8 cellular contexts compared by ENCODE assay signal in the genomic region with DNA sequence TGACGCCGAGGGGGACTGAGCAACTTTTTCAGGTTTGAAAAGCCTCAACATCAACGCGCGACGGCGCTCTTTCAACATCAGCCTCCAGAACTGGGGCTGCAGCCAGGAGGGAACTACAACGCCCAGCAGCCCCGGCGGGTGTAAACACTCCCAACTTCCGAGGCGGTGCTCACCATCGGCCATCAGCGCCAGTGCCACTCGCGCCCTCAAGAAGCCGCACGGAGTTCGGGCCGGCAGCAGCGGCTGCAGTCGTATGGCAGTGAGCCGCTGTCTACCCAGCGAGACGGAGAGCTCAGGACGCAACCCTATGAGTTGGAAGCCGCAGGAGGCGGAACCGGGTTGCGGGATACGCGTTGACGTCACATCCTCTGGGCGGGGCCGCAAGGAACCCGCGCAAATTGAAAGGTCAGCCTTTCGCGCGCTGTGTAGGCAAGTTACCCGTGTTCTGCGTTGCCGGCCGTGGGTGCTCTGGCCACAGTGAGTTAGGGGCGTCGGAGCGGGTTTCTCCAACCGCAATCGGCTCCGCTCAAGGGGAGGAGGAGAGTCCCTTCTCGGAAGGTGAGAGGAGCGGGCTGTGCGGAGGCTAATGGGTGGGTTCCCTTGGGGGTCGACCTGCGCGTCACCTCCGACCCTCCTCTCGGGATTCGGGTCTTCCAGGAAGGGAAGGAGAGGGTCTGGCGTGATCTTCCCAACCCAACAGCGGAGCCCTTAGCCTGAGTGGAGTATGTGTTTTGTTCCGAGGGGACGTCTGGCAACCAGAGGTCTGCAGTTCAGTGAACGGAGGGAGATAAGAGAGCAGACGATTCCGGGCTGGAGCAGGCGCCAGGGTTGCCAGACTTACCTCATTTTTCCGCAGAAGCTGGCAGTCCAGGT. TPM values are rescaled to one million over a fixed set of nuclear protein-coding genes. Genes with fewer than 3 reads are reported as not detected.
DNase-seq lines count a peak whose midpoint lies in the region; TF ChIP-seq lines count a peak whose summit lies in the region.

A gene (plus strand): TSS at position 409 of the 873 bp plus-strand sequence. CDS start 2,222 bp downstream, outside the sequence.

- no peaks in the 10 kb centered on the region for H3K9me2 ChIP-seq in MM.1S (replicated peaks; ENCODE audit: insufficient read depth, low read length)

- H3K23ac ChIP-seq in neuronal stem cell (ENCODE audit: low read depth, low read length, poor library complexity) = peak within 1 kb of the TSS; percentile 95

- no peaks in the 10 kb centered on the region for H3K9me3 ChIP-seq in MM.1S (replicated peaks; ENCODE audit: insufficient read depth, low read length)
- no peaks in the 10 kb centered on the region for H3K9me3 ChIP-seq in SJCRH30 (replicated peaks)
- no peaks in the 10 kb centered on the region for H3K9me3 ChIP-seq in neuronal stem cell (replicated peaks in 1 of 2; ENCODE audit: control insufficient read depth in 2 of 2, insufficient read depth in 1 of 2, low read depth in 1 of 2, low read length in 2 of 2)

- H3K4me1 ChIP-seq in MM.1S (ENCODE audit: low read length) (peaks cover 17% of the 10 kb centered on the region), SJCRH30 (no peaks in the 10 kb centered on the region), neuronal stem cell (ENCODE audit: control insufficient read depth in 2 of 2, insufficient read depth in 1 of 2, low read depth in 1 of 2, low read length in 2 of 2) (peaks cover 4 to 5% of the 10 kb centered on the region in 2 donors)

- no peak within 1 kb of the TSS for H2AK5ac ChIP-seq in neuronal stem cell (ENCODE audit: low read depth, low read length)

- peak within 1 kb of the TSS; percentile 100 for H3K14ac ChIP-seq in neuronal stem cell (ENCODE audit: low read length)

- H3K9ac ChIP-seq in MM.1S (ENCODE audit: low read length) = peak within 1 kb of the TSS; percentile 92
- H3K9ac ChIP-seq in neuronal stem cell (ENCODE audit: low read depth, low read length, poor library complexity) = peak within 1 kb of the TSS; percentile 98

- H3K27ac ChIP-seq in MM.1S (ENCODE audit: low read length) (peak within 1 kb of the TSS; percentile 96), SJCRH30 (peak within 1 kb of the TSS; percentile 82), neuronal stem cell (replicated peaks; ENCODE audit: low read length) (peak within 1 kb of the TSS; percentile 98), substantia nigra (ENCODE audit: low read depth, low read length, poor library complexity, severe bottlenecking) (peak within 1 kb of the TSS; percentile 100)

- H2BK12ac ChIP-seq in neuronal stem cell (ENCODE audit: low read length) = peak within 1 kb of the TSS; percentile 84

- peaks cover 3% of the 10 kb centered on the region for H3K79me1 ChIP-seq in neuronal stem cell (ENCODE audit: low read depth, low read length)

- no peaks in the 10 kb centered on the region for H3K27me3 ChIP-seq in MM.1S (replicated peaks; ENCODE audit: insufficient read depth, low read length)
- no peaks in the 10 kb centered on the region for H3K27me3 ChIP-seq in SJCRH30
- H3K27me3 ChIP-seq in neuronal stem cell (ENCODE audit: control insufficient read depth in 3 of 3, insufficient read depth in 3 of 3, low read depth in 1 of 3, low read length in 3 of 3) = no peaks in the 10 kb centered on the region

- TF ChIP-seq CTCF in MM.1S (IDR thresholded peaks at IDR 0.05; ENCODE audit: low read length) = peak; percentile 70

- H4K20me1 ChIP-seq in MM.1S (ENCODE audit: insufficient read depth, low read length) = no peaks in the 10 kb centered on the region

- peak within 1 kb of the TSS; percentile 94 for H2BK5ac ChIP-seq in neuronal stem cell (ENCODE audit: low read length)

- peak within 1 kb of the TSS; percentile 100 for H3K18ac ChIP-seq in neuronal stem cell (ENCODE audit: low read length)

- H2BK15ac ChIP-seq in neuronal stem cell (ENCODE audit: low read length) = no peak within 1 kb of the TSS

- H3K4me3 ChIP-seq in MM.1S (ENCODE audit: low read length) = peak within 1 kb of the TSS; percentile 98
- H3K4me3 ChIP-seq in SJCRH30 = peak within 1 kb of the TSS; percentile 85
- H3K4me3 ChIP-seq in neuronal stem cell (ENCODE audit: low read length in 2 of 2) = peak within 1 kb of the TSS; percentile 92 to 94

- peak within 1 kb of the TSS; percentile 96 for H2BK120ac ChIP-seq in neuronal stem cell (ENCODE audit: low read depth, low read length)

- DNase-seq in GM03348 (ENCODE audit: low spot score) = peak; percentile 94
- peak; percentile 94 for DNase-seq in HCEC 1CT
- peak; percentile 96 for DNase-seq in MM.1S
- peak; percentile 87 to 90 for DNase-seq in SJCRH30
- DNase-seq in activated gamma-delta T cell treated with anti-CD3 and anti-CD28 coated beads, Interleukin-2, amount 50 U/mL, for 16 hours (ENCODE audit: low read depth) = peak; percentile 74
- DNase-seq in foreskin melanocyte = peak; percentile 94
- peak; percentile 85 for DNase-seq in neuronal stem cell (ENCODE audit: low spot score)
- DNase-seq in substantia nigra (lab: John Stamatoyannopoulos, UW) = peak; percentile 55 to 99 (median 91)

- peaks cover 15% of the 10 kb centered on the region for H3F3A ChIP-seq in MM.1S (ENCODE audit: insufficient read depth, low read length)

- peak within 1 kb of the TSS; percentile 90 for H3K4me2 ChIP-seq in MM.1S (ENCODE audit: low read depth, low read length)
- H3K4me2 ChIP-seq in neuronal stem cell (ENCODE audit: insufficient read depth, low read length, poor library complexity, severe bottlenecking) = peak within 1 kb of the TSS; percentile 78

- peaks cover 3% of the 10 kb centered on the region; the same call in 1 of the 2 replicates for H3K36me3 ChIP-seq in MM.1S (replicated peaks; ENCODE audit: insufficient read depth, low read length)
- H3K36me3 ChIP-seq in SJCRH30 = peaks cover 26% of the 10 kb centered on the region
- peaks cover 6 to 41% of the 10 kb centered on the region in 2 donors for H3K36me3 ChIP-seq in neuronal stem cell (replicated peaks in 1 of 2; ENCODE audit: control insufficient read depth in 2 of 2, insufficient read depth in 2 of 2, low read length in 2 of 2)

- H4K8ac ChIP-seq in neuronal stem cell (ENCODE audit: low read depth, low read length) = no peak within 1 kb of the TSS

- peak within 1 kb of the TSS; percentile 93 for H3K4ac ChIP-seq in neuronal stem cell (ENCODE audit: low read length)

- no peak within 1 kb of the TSS for H4K91ac ChIP-seq in neuronal stem cell (ENCODE audit: low read depth, low read length, poor library complexity)

- H3K79me2 ChIP-seq in MM.1S (ENCODE audit: low read length) = peaks cover 36% of the 10 kb centered on the region

- WGBS in neuronal stem cell (ENCODE audit: extremely low coverage in 2 of 2, insufficient read length in 2 of 2, insufficient replicate concordance in 1 of 2), 2 donors = no CpG with 5 or more reads among the region's 68 CpGs

- H2AFZ ChIP-seq in MM.1S (ENCODE audit: low read length) (peak within 1 kb of the TSS; percentile 96), neuronal stem cell (ENCODE audit: low read length) (peak within 1 kb of the TSS; percentile 97)

RNA-seq across cellular contexts. Expression of the gene that starts here (rescaled TPM):
- 51.3 and 57.4 TPM in 2 replicates for total RNA-seq in SJCRH30 (2014; rRNA removed; shearing (Covaris generic))
- 13.4 TPM for polyA plus RNA-seq in neuronal stem cell (2013, experiment 1 of 2)
- 12.7 TPM for polyA plus RNA-seq in neuronal stem cell (2013, experiment 2 of 2)

Comparison
In these comparisons a context has a peak if more than half of its experiments do, and no peak if none do; other contexts are left out.
1. Peak in every context shown above with its lines: DNase-seq, H3K4me3 ChIP-seq and H3K27ac ChIP-seq.